ENCODE assay signal across 1 cellular context in genomic region chr2:121884515-121884915, GRCh38.
TF ChIP-seq lines count a peak whose summit lies in the region.

No MANE protein-coding gene starts in this region.

TF ChIP-seq in IMR-90, 13 proteins besides CTCF, POLR2A, EP300 and RAD21:
- TF ChIP-seq, protein P1, sequence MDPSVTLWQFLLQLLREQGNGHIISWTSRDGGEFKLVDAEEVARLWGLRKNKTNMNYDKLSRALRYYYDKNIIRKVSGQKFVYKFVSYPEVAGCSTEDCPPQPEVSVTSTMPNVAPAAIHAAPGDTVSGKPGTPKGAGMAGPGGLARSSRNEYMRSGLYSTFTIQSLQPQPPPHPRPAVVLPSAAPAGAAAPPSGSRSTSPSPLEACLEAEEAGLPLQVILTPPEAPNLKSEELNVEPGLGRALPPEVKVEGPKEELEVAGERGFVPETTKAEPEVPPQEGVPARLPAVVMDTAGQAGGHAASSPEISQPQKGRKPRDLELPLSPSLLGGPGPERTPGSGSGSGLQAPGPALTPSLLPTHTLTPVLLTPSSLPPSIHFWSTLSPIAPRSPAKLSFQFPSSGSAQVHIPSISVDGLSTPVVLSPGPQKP (IDR thresholded peaks at IDR 0.05; ENCODE audit: borderline replicate concordance, low read depth, low read length) = no peak
- TF ChIP-seq FOS (IDR thresholded peaks at IDR 0.05; ENCODE audit: low read depth, low read length) = no peak
- no peak for TF ChIP-seq MAZ (IDR thresholded peaks at IDR 0.05; ENCODE audit: borderline replicate concordance, low read depth, low read length)
- TF ChIP-seq RCOR1 (IDR thresholded peaks at IDR 0.05; ENCODE audit: insufficient replicate concordance, low read length) = no peak
- TF ChIP-seq CEBPB (IDR thresholded peaks at IDR 0.05; ENCODE audit: low read depth, low read length) = no peak
- TF ChIP-seq MXI1 (IDR thresholded peaks at IDR 0.05; ENCODE audit: borderline replicate concordance, low read depth, low read length) = no peak
- no peak for TF ChIP-seq BHLHE40 (IDR thresholded peaks at IDR 0.05; ENCODE audit: low read depth, low read length)
- TF ChIP-seq CHD1 (IDR thresholded peaks at IDR 0.05; ENCODE audit: low read depth, low read length) = no peak
- TF ChIP-seq NFE2L2 (IDR thresholded peaks at IDR 0.05; ENCODE audit: low read depth, low read length) = no peak
